Comparison of ENCODE assay signal across 2 cellular contexts in genomic region chr7:42210333-42210732, GRCh38.
TF ChIP-seq lines count a peak whose summit lies in the region.

No MANE protein-coding gene starts in this region.

TF ChIP-seq in A549, 52 proteins besides CTCF, POLR2A, EP300 and RAD21:
- TF ChIP-seq RNF2 (IDR thresholded peaks at IDR 0.05; ENCODE audit: borderline replicate concordance, low read depth) (no peak), RCOR1 (IDR thresholded peaks at IDR 0.05; ENCODE audit: low read depth, low read length) (no peak), NFE2L2 (conservative IDR thresholded peaks at IDR 0.05; ENCODE audit: low read length) (peak; percentile 69), MAFK (IDR thresholded peaks at IDR 0.05; ENCODE audit: partially characterized antibody) (peak; percentile 73)

TF ChIP-seq in IMR-90, 13 proteins besides CTCF, POLR2A, EP300 and RAD21:
- no peak for TF ChIP-seq FOS (IDR thresholded peaks at IDR 0.05; ENCODE audit: low read depth, low read length)
- TF ChIP-seq CEBPB (IDR thresholded peaks at IDR 0.05; ENCODE audit: low read depth, low read length): no peak
- peak; percentile 96 for TF ChIP-seq NFE2L2 (IDR thresholded peaks at IDR 0.05; ENCODE audit: low read depth, low read length)
- no peak for TF ChIP-seq RCOR1 (IDR thresholded peaks at IDR 0.05; ENCODE audit: insufficient replicate concordance, low read length)
- no peak for TF ChIP-seq RFX5 (IDR thresholded peaks at IDR 0.05; ENCODE audit: low read depth, low read length)
- TF ChIP-seq SMC3 (IDR thresholded peaks at IDR 0.05; ENCODE audit: low read depth, low read length): no peak
- peak; percentile 60 for TF ChIP-seq MAFK (IDR thresholded peaks at IDR 0.05; ENCODE audit: low read depth, low read length)
- TF ChIP-seq CHD1 (IDR thresholded peaks at IDR 0.05; ENCODE audit: low read depth, low read length): no peak
- no peak for TF ChIP-seq MAZ (IDR thresholded peaks at IDR 0.05; ENCODE audit: borderline replicate concordance, low read depth, low read length)
- no peak for TF ChIP-seq MXI1 (IDR thresholded peaks at IDR 0.05; ENCODE audit: borderline replicate concordance, low read depth, low read length)
- no peak for TF ChIP-seq BHLHE40 (IDR thresholded peaks at IDR 0.05; ENCODE audit: low read depth, low read length)
